Comparison of ENCODE assay signal across 11 cellular contexts in genomic region chr3:131349946-131350347, GRCh38. TPM values are rescaled to one million over a fixed set of nuclear protein-coding genes. Genes with fewer than 3 reads are reported as not detected.
A peak's percentile ranks its signal among the peaks of the same experiment; 100 is the strongest.
DNase-seq lines count a peak whose midpoint lies in the region; ATAC-seq, FAIRE-seq and TF ChIP-seq lines count a peak whose summit lies in the region.
"Had no signal": no experiment of that assay in that cellular context is flagged by ENCODE, and none has a peak within 500 bp of the region (broad histone marks: within the 10 kb centered on the region; RNA-seq: fewer than 3 reads in every experiment).

No MANE protein-coding gene starts in this region.

- ATAC-seq in Panc1, result peak; percentile 63
- ATAC-seq in right lobe of liver, result peak; percentile 74 to 95 (median 75)
- no peak for ATAC-seq in GM19455 (IDR thresholded peaks at IDR 0.05; ENCODE audit: unreplicated experiment)
- ATAC-seq: activated T-cell treated with anti-CD3 and anti-CD28 coated beads, Interleukin-2, amount 50 U/mL, for 4 hours had no signal

- H3K27me3 ChIP-seq in BLaER1 (no peaks in the 10 kb centered on the region), Panc1 (ENCODE audit: control insufficient read depth, insufficient read depth, low read length) (no peaks in the 10 kb centered on the region), right lobe of liver (no peaks in the 10 kb centered on the region)
- H3K27me3 ChIP-seq: dorsolateral prefrontal cortex had no signal

- intact Hi-C loops in Panc1 (cut with micrococcal nuclease; ENCODE audit: unreplicated experiment) (no loop called here), right lobe of liver (cut with DNase I) (no loop called here), kidney (cut with DNase I) (no loop called here)

- peak overlapping the region; percentile 31; the same call in 1 of the 2 replicates for H3K4me2 ChIP-seq in BLaER1

- FAIRE-seq in kidney (lab: Jason Lieb, UNC), result no peak

- WGBS in right lobe of liver (ENCODE audit: insufficient coverage, low coverage, low lambda C conversion rate, missing lambda C conversion rate), result 33% methylated on average over 4 of the region's 4 CpGs

- H3K9me3 ChIP-seq in BLaER1, result no peaks in the 10 kb centered on the region
- no peaks in the 10 kb centered on the region for H3K9me3 ChIP-seq in Panc1 (ENCODE audit: control insufficient read depth, insufficient read depth, low read depth, low read length)
- H3K9me3 ChIP-seq in right lobe of liver, result no peaks in the 10 kb centered on the region
- H3K9me3 ChIP-seq in kidney (ENCODE audit: control insufficient read depth in 1 of 2, low read length in 2 of 2), result no peaks in the 10 kb centered on the region

- TF ChIP-seq POLR2A in right lobe of liver (IDR thresholded peaks at IDR 0.05), result no peak

- DNase-seq in Panc1 (ENCODE audit: low read depth, low spot score) (no peak), epithelial cell of prostate (ENCODE audit: low read depth, low spot score) (peak; percentile 44), right lobe of liver (peak in 2 of 3 donors; percentile 52 to 54), inferior parietal cortex (ENCODE audit: extremely low spot score) (no peak), RKO (ENCODE audit: low spot score) (no peak), kidney (no peak)
- DNase-seq: activated T-cell treated with anti-CD3 and anti-CD28 coated beads, Interleukin-2, amount 50 U/mL, for 4 hours; dorsolateral prefrontal cortex; NCI-H526 treated with DMSO at 0.1 percent for 48 hours had no signal

- H3K27ac ChIP-seq in BLaER1 (no peak overlapping the region), Panc1 (ENCODE audit: low read length) (no peak overlapping the region), epithelial cell of prostate (peak overlapping the region; percentile 51), right lobe of liver (no peak overlapping the region), kidney (ENCODE audit: low read depth in 2 of 2, low read length in 2 of 2) (no peak overlapping the region)

- H3K4me1 ChIP-seq in BLaER1 (peaks cover 37% of the 10 kb centered on the region), Panc1 (ENCODE audit: control insufficient read depth, insufficient read depth, low read length) (no peaks in the 10 kb centered on the region; the same call in 1 of the 2 replicates), right lobe of liver (no peaks in the 10 kb centered on the region), kidney (ENCODE audit: control insufficient read depth in 1 of 2, insufficient read depth in 1 of 2, low read depth in 1 of 2, low read length in 2 of 2) (peaks cover 0 to 9% of the 10 kb centered on the region in 2 donors)

- H3K9ac ChIP-seq in BLaER1, result no peak overlapping the region
- no peak overlapping the region for H3K9ac ChIP-seq in kidney (ENCODE audit: low read length in 2 of 2)

- H3K36me3 ChIP-seq in BLaER1 (no peaks in the 10 kb centered on the region), Panc1 (ENCODE audit: control insufficient read depth, insufficient read depth, low read length) (no peaks in the 10 kb centered on the region), right lobe of liver (no peaks in the 10 kb centered on the region), kidney (ENCODE audit: control insufficient read depth in 1 of 2, insufficient read depth in 2 of 2, low read length in 2 of 2) (no peaks in the 10 kb centered on the region)

- no peak for TF ChIP-seq CTCF in Panc1 (IDR thresholded peaks at IDR 0.05)
- no peak for TF ChIP-seq CTCF in right lobe of liver (IDR thresholded peaks at IDR 0.05)
- TF ChIP-seq CTCF in kidney (IDR thresholded peaks at IDR 0.05; ENCODE audit: borderline replicate concordance, extremely low read depth, insufficient read depth), result no peak

- H4K20me1 ChIP-seq in BLaER1, result no peaks in the 10 kb centered on the region

- BruUV-seq in Panc1 (replicated peaks; lab: Mats Ljungman, UMichigan), result no TSS peak

- CTCF ChIA-PET in Panc1 (lab: Charles Lee), result no interaction called here

- H3K4me3 ChIP-seq in BLaER1 (no peak overlapping the region), Panc1 (ENCODE audit: low read depth in 2 of 2, low read length in 2 of 2) (no peak overlapping the region), right lobe of liver (no peak overlapping the region), kidney (ENCODE audit: low read length in 2 of 2) (peak overlapping the region in 1 of 2 donors; percentile 3)
- H3K4me3 ChIP-seq: dorsolateral prefrontal cortex had no signal

- in situ Hi-C loops in Panc1 (cut with HindIII; ENCODE audit: low pct_unique_long_range_greater_than_20kb, low sequenced_read_pairs), result no loop called here

- POLR2A ChIA-PET in Panc1 (lab: Charles Lee), result no interaction called here

RNA-seq across cellular contexts. Expression of gene NUDT16, which starts 31.6 kb away (rescaled TPM):
- total RNA-seq in Panc1 (2021; ENCODE audit: unreplicated experiment) (12.5 TPM), right lobe of liver (10 to 100 TPM; 16.7 to 36.4 (median 20.3) TPM), kidney (40.1 TPM)
- polyA plus RNA-seq in Panc1 (2012; ENCODE audit: insufficient read length), result 14.9 TPM
- 43.2 TPM for polyA plus RNA-seq in kidney (ENCODE audit: insufficient read depth, low read depth, low replicate concordance)

Comparison
In these comparisons a context has a peak if more than half of its experiments do, and no peak if none do; other contexts are left out.
1. DNase-seq: peak in epithelial cell of prostate (single experiment) and right lobe of liver (2 of 3); none in Panc1 (single experiment), inferior parietal cortex (single experiment), RKO (single experiment) and kidney (single experiment).